1 cellular context compared by ENCODE assay signal in genomic region chr15:45168751-45169551, GRCh38.
TF ChIP-seq lines count a peak whose summit lies in the region.

No MANE protein-coding gene starts in this region.

TF ChIP-seq in K562, 482 proteins besides CTCF, POLR2A, EP300 and RAD21 (continued from another document and continues in another):
- TF ChIP-seq ZNF592 (IDR thresholded peaks at IDR 0.05) (peak; percentile 84), CBX1 (IDR thresholded peaks at IDR 0.05; ENCODE audit: low read depth) (no peak), ZNF197 (CRISPR knock-in tag; IDR thresholded peaks at IDR 0.05; ENCODE audit: low read depth) (0 out of 2 replicates have a peak, but pooled peaks have one; percentile 41), NFRKB (IDR thresholded peaks at IDR 0.05; ENCODE audit: low read depth) (peak; percentile 44; the same call in 1 of the 2 replicates), TFAM (CRISPR knock-in tag; conservative IDR thresholded peaks at IDR 0.05) (no peak), PKNOX1 (IDR thresholded peaks at IDR 0.05) (peak; percentile 43; the same call in 1 of the 2 replicates), KDM1A (IDR thresholded peaks at IDR 0.05) (0 out of 4 replicates have a peak, but pooled peaks of 1 of the 2 experiments have one; percentile 8), MITF (IDR thresholded peaks at IDR 0.05) (no peak), RB1 (IDR thresholded peaks at IDR 0.05; ENCODE audit: low read depth) (no peak), NONO (IDR thresholded peaks at IDR 0.05; ENCODE audit: low read depth in 2 of 2, low read length in 1 of 2) (no peak), EZH2 (IDR thresholded peaks at IDR 0.05; ENCODE audit: borderline replicate concordance, low read depth, low read length) (no peak), JUND (IDR thresholded peaks at IDR 0.05; ENCODE audit: borderline replicate concordance, low read depth, low read length) (peak; percentile 12; the same call in 1 of the 2 replicates), JUND (tag; IDR thresholded peaks at IDR 0.05; ENCODE audit: borderline replicate concordance, low read depth, low read length) (no peak), CBX3 (IDR thresholded peaks at IDR 0.05; ENCODE audit: borderline replicate concordance in 1 of 2, low read length in 2 of 2) (0 out of 3 replicates have a peak, but pooled peaks of 1 of the 2 experiments have one; percentile 12), CBFA2T3 (IDR thresholded peaks at IDR 0.05) (peak; percentile 84), KDM5B (IDR thresholded peaks at IDR 0.05; ENCODE audit: insufficient replicate concordance, low read depth, low read length) (no peak), DPF2 (IDR thresholded peaks at IDR 0.05) (peak; percentile 77), ARID1B (IDR thresholded peaks at IDR 0.05) (peak; percentile 89), NR3C1 (CRISPR knock-in tag; IDR thresholded peaks at IDR 0.05) (no peak), YY1 (IDR thresholded peaks at IDR 0.05; ENCODE audit: borderline replicate concordance in 1 of 3, control insufficient read depth in 1 of 3, extremely low read depth in 1 of 3, insufficient read depth in 3 of 3, insufficient read length in 1 of 3, insufficient replicate concordance in 2 of 3, low read depth in 1 of 3, low read length in 2 of 3) (peak in 1 of 3 experiments; percentile 16), TBL1XR1 (IDR thresholded peaks at IDR 0.05; ENCODE audit: low read length in 2 of 2) (no peak), EHMT2 (IDR thresholded peaks at IDR 0.05) (no peak), MAX (CRISPR knock-in tag; IDR thresholded peaks at IDR 0.05) (no peak), NR4A1 (CRISPR knock-in tag; IDR thresholded peaks at IDR 0.05) (no peak), NR4A1 (tag; IDR thresholded peaks at IDR 0.05) (peak; percentile 59; the same call in 1 of the 2 replicates), NELFE (IDR thresholded peaks at IDR 0.05; ENCODE audit: insufficient read depth, insufficient read length) (no peak), MEIS2 (IDR thresholded peaks at IDR 0.05; ENCODE audit: partially characterized antibody) (peak; percentile 26), ELK1 (CRISPR knock-in tag; IDR thresholded peaks at IDR 0.05) (no peak), MECOM (CRISPR knock-in tag; IDR thresholded peaks at IDR 0.05) (no peak), BCOR (IDR thresholded peaks at IDR 0.05) (no peak), PHB (CRISPR knock-in tag; IDR thresholded peaks at IDR 0.05) (no peak), MTF1 (CRISPR knock-in tag; IDR thresholded peaks at IDR 0.05; ENCODE audit: borderline replicate concordance) (no peak), UBTF (IDR thresholded peaks at IDR 0.05; ENCODE audit: borderline replicate concordance in 1 of 2, low read depth in 2 of 2, low read length in 2 of 2) (0 out of 4 replicates have a peak, but pooled peaks of 1 of the 2 experiments have one; percentile 41), PML (IDR thresholded peaks at IDR 0.05; ENCODE audit: low read length) (no peak), TFAP4 (CRISPR knock-in tag; IDR thresholded peaks at IDR 0.05; ENCODE audit: borderline replicate concordance) (peak; percentile 37; the same call in 1 of the 2 replicates), MTA2 (IDR thresholded peaks at IDR 0.05; ENCODE audit: low read depth) (peak; percentile 73), MTA1 (IDR thresholded peaks at IDR 0.05; ENCODE audit: borderline replicate concordance) (no peak), POLR2G (IDR thresholded peaks at IDR 0.05; ENCODE audit: low read depth, low read length) (peak; percentile 52), PRDM10 (IDR thresholded peaks at IDR 0.05; ENCODE audit: partially characterized antibody) (peak; percentile 45), CREB3 (tag; conservative IDR thresholded peaks at IDR 0.05; ENCODE audit: low read depth) (0 out of 2 replicates have a peak, but pooled peaks have one; percentile 42), ZNF140 (CRISPR knock-in tag; IDR thresholded peaks at IDR 0.05) (no peak), STAT5A (IDR thresholded peaks at IDR 0.05; ENCODE audit: borderline replicate concordance, low read length) (peak; percentile 30; the same call in 1 of the 2 replicates), SMARCA4 (IDR thresholded peaks at IDR 0.05) (peak; percentile 70), HMGXB4 (CRISPR knock-in tag; IDR thresholded peaks at IDR 0.05) (no peak), MIER1 (IDR thresholded peaks at IDR 0.05; ENCODE audit: low read depth) (0 out of 2 replicates have a peak, but pooled peaks have one; percentile 52), YBX1 (IDR thresholded peaks at IDR 0.05) (no peak), TAL1 (IDR thresholded peaks at IDR 0.05) (peak; percentile 76), GATA2 (CRISPR knock-in tag; IDR thresholded peaks at IDR 0.05) (0 out of 2 replicates have a peak, but pooled peaks have one; percentile 46), HIVEP1 (CRISPR knock-in tag; IDR thresholded peaks at IDR 0.05) (no peak), ZFX (CRISPR knock-in tag; IDR thresholded peaks at IDR 0.05) (peak; percentile 58)
